ENCODE assay signal across 13 cellular contexts in genomic region chr1:89873250-89873649, GRCh38.
"Had no signal": no experiment of that assay in that cellular context is flagged by ENCODE, and none has a peak within 500 bp of the region (broad histone marks: within the 10 kb centered on the region; RNA-seq: fewer than 3 reads in every experiment).

No MANE protein-coding gene starts in this region.

- H3K4me1 ChIP-seq: suprapubic skin had no signal

- H3K27me3 ChIP-seq: sigmoid colon, suprapubic skin had no signal

- H3K27ac ChIP-seq: epithelial cell of prostate, sigmoid colon, suprapubic skin, VCaP had no signal

- DNase-seq: activated CD4-positive, alpha-beta memory T cell treated with anti-CD3 and anti-CD28 coated beads for 36 hours; activated T-cell treated with anti-CD3 and anti-CD28 coated beads, Interleukin-2, amount 50 U/mL, for 72 hours; aorta; effector CD8-positive, alpha-beta T cell; immature natural killer cell; left cardiac atrium; nephron progenitor cell; sigmoid colon; stimulated activated CD4-positive, alpha-beta T cell treated with anti-CD3 and anti-CD28 coated beads, Interleukin-12 subunit alpha, Interleukin-12 subunit beta, amount 100 ng/mL, for 4 hours; stimulated activated naive CD4-positive, alpha-beta T cell treated with Interleukin-2 at 50 U/mL for 16 hours had no signal

- H3K9me3 ChIP-seq: sigmoid colon, suprapubic skin had no signal

- ATAC-seq: activated T-cell treated with anti-CD3 and anti-CD28 coated beads, Interleukin-2, amount 50 U/mL, for 72 hours had no signal

- H3K4me3 ChIP-seq: sigmoid colon, suprapubic skin had no signal
